Comparison of ENCODE assay signal across 34 cellular contexts in the genomic region with DNA sequence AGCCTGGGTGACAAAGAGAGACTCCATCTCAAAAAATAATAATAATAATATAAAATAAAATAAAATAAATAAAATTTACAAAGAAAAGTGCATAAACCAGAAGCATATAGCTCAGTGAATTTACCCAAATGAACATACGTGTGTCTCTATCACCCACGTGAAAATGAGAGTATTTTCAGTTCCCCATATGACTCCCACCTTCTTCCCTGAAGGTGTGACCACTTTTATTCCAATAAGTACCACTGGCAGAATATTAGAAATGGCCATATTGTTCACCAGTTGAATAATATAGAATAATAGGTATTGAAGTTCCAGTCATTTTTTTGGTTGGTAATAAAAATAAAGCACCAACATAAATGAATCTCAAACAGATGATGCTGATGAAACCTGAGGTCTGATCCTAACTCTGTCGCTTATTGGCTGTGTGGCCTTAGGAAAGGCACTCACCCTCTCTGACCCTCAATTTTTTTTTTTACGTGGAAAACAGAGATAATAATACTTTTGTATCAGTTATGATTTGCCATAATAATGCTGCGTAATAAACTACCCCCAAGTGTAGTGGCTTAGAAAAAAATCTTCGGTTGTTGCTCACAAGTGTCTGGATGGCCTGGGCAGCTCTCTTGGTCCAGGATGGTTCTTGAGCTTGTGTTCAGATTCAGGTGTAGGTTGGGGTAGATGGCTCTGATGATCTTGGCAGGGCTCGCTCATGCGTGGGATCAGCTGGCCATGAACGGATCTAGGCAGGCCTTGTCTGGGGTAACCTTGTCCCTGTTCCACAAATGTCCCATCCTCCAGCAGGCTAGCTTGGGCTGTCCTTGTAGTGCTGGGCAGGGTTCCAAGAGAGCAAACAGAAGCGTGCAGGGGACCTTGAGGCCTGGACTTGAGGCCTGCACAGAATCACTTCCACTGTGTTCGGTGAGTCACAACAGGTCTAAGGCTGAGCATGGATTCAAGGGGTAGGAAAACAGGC.
A peak's percentile ranks its signal among the peaks of the same experiment; 100 is the strongest.
DNase-seq lines count a peak whose midpoint lies in the region; ATAC-seq and TF ChIP-seq lines count a peak whose summit lies in the region.
"Had no signal": no experiment of that assay in that cellular context is flagged by ENCODE, and none has a peak within 500 bp of the region (broad histone marks: within the 10 kb centered on the region; RNA-seq: fewer than 3 reads in every experiment).

No MANE protein-coding gene starts in this region.

- no peaks in the 10 kb centered on the region for H3K36me3 Mint-ChIP-seq in activated naive CD4-positive, alpha-beta T cell treated with anti-CD3 and anti-CD28 coated beads, Interleukin-2, amount 10 ng/mL, durations not matched to agents 7 days and 5 days
- H3K36me3 Mint-ChIP-seq: brain; IgD-negative memory B cell; stimulated activated memory B cell treated with anti-CD40 and anti-IgM and Interleukin-4, amounts not matched to agents 10 μg/mL and 1 μg/mL and 100 μg/mL, for 72 hours; type B pancreatic cell had no signal

- peaks cover 10% of the 10 kb centered on the region for H3K27me3 Mint-ChIP-seq in activated naive CD4-positive, alpha-beta T cell treated with anti-CD3 and anti-CD28 coated beads, Interleukin-2, amount 10 ng/mL, durations not matched to agents 7 days and 5 days
- H3K27me3 Mint-ChIP-seq: activated CD4-positive, alpha-beta memory T cell treated with anti-CD3 and anti-CD28 coated beads, Interleukin-2, amount 10 ng/mL, durations not matched to agents 7 days and 5 days had no signal

- intact Hi-C loops in Right ventricle myocardium superior (cut with DNase I) (no loop called here), cardiac septum (cut with DNase I) (no loop called here), posterior cingulate gyrus (cut with DNase I) (no loop called here)

- H3K4me1 Mint-ChIP-seq in activated naive CD4-positive, alpha-beta T cell treated with anti-CD3 and anti-CD28 coated beads, Interleukin-2, amount 10 ng/mL, durations not matched to agents 7 days and 5 days: no peaks in the 10 kb centered on the region
- H3K4me1 Mint-ChIP-seq: activated CD4-positive, alpha-beta memory T cell treated with anti-CD3 and anti-CD28 coated beads, Interleukin-2, amount 10 ng/mL, durations not matched to agents 7 days and 5 days; IgD-negative memory B cell; stimulated activated memory B cell treated with anti-CD40 and anti-IgM and Interleukin-4, amounts not matched to agents 10 μg/mL and 1 μg/mL and 100 μg/mL, for 72 hours had no signal

- TF ChIP-seq CTCF in foreskin keratinocyte (conservative IDR thresholded peaks at IDR 0.05): no peak

- no peaks in the 10 kb centered on the region for H3K27me3 ChIP-seq in foreskin keratinocyte
- H3K27me3 ChIP-seq: hepatocyte had no signal

- no peak overlapping the region for H3K4me3 Mint-ChIP-seq in activated naive CD4-positive, alpha-beta T cell treated with anti-CD3 and anti-CD28 coated beads, Interleukin-2, amount 10 ng/mL, durations not matched to agents 7 days and 5 days
- H3K4me3 Mint-ChIP-seq: activated CD4-positive, alpha-beta memory T cell treated with anti-CD3 and anti-CD28 coated beads, Interleukin-2, amount 10 ng/mL, durations not matched to agents 7 days and 5 days; activated T-helper 1 cell treated with anti-CD3 and anti-CD28 coated beads, Interleukin-12 subunit alpha, Interleukin-12 subunit beta, Interleukin-2, Interleukin-4 antibody, amounts not matched to agents 30 ng/mL and 10 ng/mL and 1 ng/mL, durations not matched to agents 14 hours and 24 hours and 36 hours; brain; HFFc6; IgD-negative memory B cell; stimulated activated memory B cell treated with anti-CD40 and anti-IgM and Interleukin-4, amounts not matched to agents 10 μg/mL and 1 μg/mL and 100 μg/mL, for 72 hours; type B pancreatic cell had no signal

- H3K27ac ChIP-seq in foreskin keratinocyte: peak overlapping the region; percentile 46
- H3K27ac ChIP-seq: GM23248, hepatocyte, neutrophil, prostate gland had no signal

- DNase-seq in Right ventricle myocardium superior: no peak
- no peak for DNase-seq in cardiac septum (ENCODE audit: low spot score)
- no peak for DNase-seq in foreskin keratinocyte
- peak; percentile 30 for DNase-seq in myocyte (ENCODE audit: low read depth)
- DNase-seq in SK-N-DZ (ENCODE audit: low spot score): no peak
- no peak for DNase-seq in posterior cingulate gyrus
- DNase-seq in activated naive CD4-positive, alpha-beta T cell treated with anti-CD3 and anti-CD28 coated beads, Interleukin-2, amount 10 ng/mL, durations not matched to agents 7 days and 5 days: no peak
- DNase-seq: activated CD4-positive, alpha-beta memory T cell treated with anti-CD3 and anti-CD28 coated beads, Interleukin-2, amount 10 ng/mL, durations not matched to agents 7 days and 5 days; activated CD8-positive, alpha-beta memory T cell treated with anti-CD3 and anti-CD28 coated beads, Interleukin-2, amount 50 U/mL, for 48 hours; activated naive CD4-positive, alpha-beta T cell treated with anti-CD3 and anti-CD28 coated beads, Interleukin-2, amount 50 U/mL, for 16 hours; cerebellar nuclear complex; dermis blood vessel endothelial cell; DND-41; GF-D8; GM23248; HFFc6; left colon; mesenchymal stem cell; NCI-H1092; NCI-H187; NCI-H526; NK-92 treated with Interleukin-12 subunit alpha and Interleukin-12 subunit beta, amount 100 ng/mL, for 24 hours; PC-3; substantia nigra; SW 1271 had no signal

- no peaks in the 10 kb centered on the region for H3K4me1 ChIP-seq in foreskin keratinocyte
- H3K4me1 ChIP-seq: prostate gland had no signal

- peak; percentile 49 for ATAC-seq in Right ventricle myocardium superior (ENCODE audit: poor library complexity)
- ATAC-seq in foreskin keratinocyte: no peak
- ATAC-seq in HG02798 (IDR thresholded peaks at IDR 0.05; ENCODE audit: poor library complexity, unreplicated experiment): no peak
- ATAC-seq: left colon; PC-3; stimulated activated memory B cell treated with anti-CD40 and anti-IgM and Interleukin-4, amounts not matched to agents 10 μg/mL and 1 μg/mL and 100 μg/mL, for 72 hours had no signal

- H3K27ac Mint-ChIP-seq in activated naive CD4-positive, alpha-beta T cell treated with anti-CD3 and anti-CD28 coated beads, Interleukin-2, amount 10 ng/mL, durations not matched to agents 7 days and 5 days: no peak overlapping the region
- H3K27ac Mint-ChIP-seq: activated CD4-positive, alpha-beta memory T cell treated with anti-CD3 and anti-CD28 coated beads, Interleukin-2, amount 10 ng/mL, durations not matched to agents 7 days and 5 days; activated T-helper 1 cell treated with anti-CD3 and anti-CD28 coated beads, Interleukin-12 subunit alpha, Interleukin-12 subunit beta, Interleukin-2, Interleukin-4 antibody, amounts not matched to agents 30 ng/mL and 10 ng/mL and 1 ng/mL, durations not matched to agents 14 hours and 24 hours and 36 hours; HFFc6; IgD-negative memory B cell; stimulated activated memory B cell treated with anti-CD40 and anti-IgM and Interleukin-4, amounts not matched to agents 10 μg/mL and 1 μg/mL and 100 μg/mL, for 72 hours had no signal

- CTCF ChIA-PET in activated naive CD4-positive, alpha-beta T cell treated with anti-CD3 and anti-CD28 coated beads, Interleukin-2, amount 10 ng/mL, durations not matched to agents 7 days and 5 days (lab: Charles Lee): no interaction called here

- no peaks in the 10 kb centered on the region for H3K9me3 Mint-ChIP-seq in activated naive CD4-positive, alpha-beta T cell treated with anti-CD3 and anti-CD28 coated beads, Interleukin-2, amount 10 ng/mL, durations not matched to agents 7 days and 5 days
- H3K9me3 Mint-ChIP-seq: activated CD4-positive, alpha-beta memory T cell treated with anti-CD3 and anti-CD28 coated beads, Interleukin-2, amount 10 ng/mL, durations not matched to agents 7 days and 5 days; activated T-helper 1 cell treated with anti-CD3 and anti-CD28 coated beads, Interleukin-12 subunit alpha, Interleukin-12 subunit beta, Interleukin-2, Interleukin-4 antibody, amounts not matched to agents 30 ng/mL and 10 ng/mL and 1 ng/mL, durations not matched to agents 14 hours and 24 hours and 36 hours; IgD-negative memory B cell; type B pancreatic cell had no signal
